Comparison of ENCODE assay signal across 8 cellular contexts in the genomic region with DNA sequence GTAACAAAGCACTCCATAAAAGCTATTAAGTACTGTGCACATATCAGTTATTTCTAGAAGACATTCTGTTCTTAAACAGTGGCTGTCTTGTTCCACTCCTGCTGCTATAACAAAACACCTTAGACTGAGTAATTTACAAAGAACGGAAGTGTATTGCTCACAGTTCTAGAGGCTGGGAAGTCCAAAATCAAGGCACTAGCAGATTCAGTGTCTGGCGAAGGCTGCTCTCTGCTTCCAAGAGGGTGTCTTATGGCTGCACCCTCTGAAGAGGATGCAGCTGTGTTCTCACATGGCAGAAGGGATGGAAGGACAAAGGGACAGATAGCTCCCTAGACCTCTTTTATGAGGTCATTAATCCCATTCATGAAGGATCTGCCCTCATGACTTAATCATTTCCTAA.
"Had no signal": no experiment of that assay in that cellular context is flagged by ENCODE, and none has a peak within 500 bp of the region (broad histone marks: within the 10 kb centered on the region; RNA-seq: fewer than 3 reads in every experiment).

No MANE protein-coding gene starts in this region.

- FAIRE-seq: G401.6, GM12878, GM12891, GM12892, GM18507, GM19239 had no signal

- ATAC-seq: GM12878 had no signal

- DNase-seq: GDM1, GF-D8 had no signal

- H3K4me3 ChIP-seq: GM12878 had no signal
